ENCODE assay signal across 15 cellular contexts in genomic region chr1:80402636-80403035, GRCh38.
DNase-seq lines count a peak whose midpoint lies in the region; ATAC-seq and TF ChIP-seq lines count a peak whose summit lies in the region.
"Had no signal": no experiment of that assay in that cellular context is flagged by ENCODE, and none has a peak within 500 bp of the region (broad histone marks: within the 10 kb centered on the region; RNA-seq: fewer than 3 reads in every experiment).

No MANE protein-coding gene starts in this region.

- H3K27ac Mint-ChIP-seq in neural progenitor cell, result no peak overlapping the region
- H3K27ac Mint-ChIP-seq: CD14-positive monocyte; CD4-positive, alpha-beta T cell had no signal

- no peak overlapping the region for H3K4me3 ChIP-seq in BLaER1 treated with 17β-estradiol and CSF1 and Interleukin-3, amounts not matched to agents 10 nM and 100 nM
- no peak overlapping the region for H3K4me3 ChIP-seq in HEK293 (ENCODE audit: low read depth, low read length)
- no peak overlapping the region for H3K4me3 ChIP-seq in neural progenitor cell
- H3K4me3 ChIP-seq in spleen, result no peak overlapping the region
- H3K4me3 ChIP-seq: HAP-1 had no signal

- no peaks in the 10 kb centered on the region for H3K27me3 Mint-ChIP-seq in neural progenitor cell (ENCODE audit: insufficient read depth, low read depth)
- H3K27me3 Mint-ChIP-seq: CD4-positive, alpha-beta T cell had no signal

- peaks cover 0 to 11% (median 0%) of the 10 kb centered on the region in 11 experiments; a peak in 4 of 22 replicates for H3K9me3 ChIP-seq in BLaER1 treated with 17β-estradiol and CSF1 and Interleukin-3, amounts not matched to agents 10 nM and 100 nM (replicated peaks in 1 of 11)
- H3K9me3 ChIP-seq in HEK293 (ENCODE audit: control insufficient read depth, insufficient read depth, low read depth, low read length), result no peaks in the 10 kb centered on the region
- H3K9me3 ChIP-seq in neural progenitor cell (ENCODE audit: low read depth), result no peaks in the 10 kb centered on the region
- peaks cover 0 to 12% (median 0%) of the 10 kb centered on the region in 8 donors for H3K9me3 ChIP-seq in spleen
- H3K9me3 ChIP-seq: HAP-1 had no signal

- no peaks in the 10 kb centered on the region for H3K27me3 ChIP-seq in BLaER1 treated with 17β-estradiol and CSF1 and Interleukin-3, amounts not matched to agents 10 nM and 100 nM
- no peaks in the 10 kb centered on the region for H3K27me3 ChIP-seq in neural progenitor cell
- H3K27me3 ChIP-seq in spleen (replicated peaks in 1 of 7), result no peaks in the 10 kb centered on the region

- no peak overlapping the region for H3K4me3 Mint-ChIP-seq in neural progenitor cell
- H3K4me3 Mint-ChIP-seq: CD14-positive monocyte; CD4-positive, alpha-beta T cell; CD8-positive, alpha-beta memory T cell had no signal

- H3K9ac ChIP-seq in BLaER1 treated with 17β-estradiol and CSF1 and Interleukin-3, amounts not matched to agents 10 nM and 100 nM, result no peak overlapping the region
- H3K9ac ChIP-seq in neural progenitor cell, result no peak overlapping the region

- peaks cover 4% of the 10 kb centered on the region for H3K36me3 Mint-ChIP-seq in neural progenitor cell
- H3K36me3 Mint-ChIP-seq: CD14-positive monocyte; CD8-positive, alpha-beta memory T cell had no signal

- no peaks in the 10 kb centered on the region for H4K20me1 ChIP-seq in BLaER1 treated with 17β-estradiol and CSF1 and Interleukin-3, amounts not matched to agents 10 nM and 100 nM
- H4K20me1 ChIP-seq in neural progenitor cell (ENCODE audit: low read depth), result no peaks in the 10 kb centered on the region

- intact Hi-C loops in spleen (cut with DNase I; ENCODE audit: low total_unique reads), result no loop called here

- ATAC-seq in HG03457 (IDR thresholded peaks at IDR 0.05; ENCODE audit: unreplicated experiment), result no peak

- TF ChIP-seq POLR2A in spleen (IDR thresholded peaks at IDR 0.05), result no peak

- H3K4me1 ChIP-seq in BLaER1 treated with 17β-estradiol and CSF1 and Interleukin-3, amounts not matched to agents 10 nM and 100 nM, result peaks cover 0 to 24% (median 15%) of the 10 kb centered on the region in 10 experiments; a peak in 13 of 20 replicates
- H3K4me1 ChIP-seq in HEK293 (ENCODE audit: control insufficient read depth, insufficient read depth, low read length) (peaks cover 10% of the 10 kb centered on the region), neural progenitor cell (no peaks in the 10 kb centered on the region), spleen (no peaks in the 10 kb centered on the region)
- H3K4me1 ChIP-seq: HAP-1 had no signal

- peak overlapping the region; percentile 34 for H2AFZ ChIP-seq in neural progenitor cell (replicated peaks)

- TF ChIP-seq CTCF in HEK293 (tag by site-specific recombination; IDR thresholded peaks at IDR 0.05), result no peak
- TF ChIP-seq CTCF in neural progenitor cell (IDR thresholded peaks at IDR 0.05), result no peak
- no peak for TF ChIP-seq CTCF in spleen (IDR thresholded peaks at IDR 0.05 in 8 of 11, conservative IDR thresholded peaks at IDR 0.05 in 3 of 11)

- H3K9me3 Mint-ChIP-seq in neural progenitor cell, result peaks cover 9% of the 10 kb centered on the region

- H3K36me3 ChIP-seq in BLaER1 treated with 17β-estradiol and CSF1 and Interleukin-3, amounts not matched to agents 10 nM and 100 nM, result no peaks in the 10 kb centered on the region
- H3K36me3 ChIP-seq in HEK293 (ENCODE audit: control insufficient read depth in 2 of 2, insufficient read depth in 1 of 2, low read length in 2 of 2) (no peaks in the 10 kb centered on the region), neural progenitor cell (no peaks in the 10 kb centered on the region), spleen (no peaks in the 10 kb centered on the region)
- H3K36me3 ChIP-seq: HAP-1 had no signal

- 75 to 85% (median 81%) methylated on average over 3 of the region's 3 CpGs for WGBS in spleen, 5 donors

- DNase-seq in neural progenitor cell (ENCODE audit: low spot score) (no peak), spleen (no peak), NCI-H146 treated with DMSO at 0.1 percent for 48 hours (lab: John Stamatoyannopoulos, UW; ENCODE audit: unreplicated experiment) (no peak)
- DNase-seq: CD4-positive, alpha-beta T cell; CD8-positive, alpha-beta memory T cell; DMS 273 treated with DMSO at 0.1 percent for 48 hours; DMS53; DMS79 treated with DMSO at 0.1 percent for 48 hours; GF-D8; GOT3 had no signal

- no peaks in the 10 kb centered on the region for H3K4me1 Mint-ChIP-seq in neural progenitor cell
- H3K4me1 Mint-ChIP-seq: CD14-positive monocyte; CD8-positive, alpha-beta memory T cell had no signal

- H3K4me2 ChIP-seq in BLaER1 treated with 17β-estradiol and CSF1 and Interleukin-3, amounts not matched to agents 10 nM and 100 nM, result peak overlapping the region in 6 of 11 experiments; percentile 36 to 65 (median 54); a peak in 7 of 22 replicates
- no peak overlapping the region for H3K4me2 ChIP-seq in neural progenitor cell

- no peaks in the 10 kb centered on the region for H3K79me2 ChIP-seq in neural progenitor cell (ENCODE audit: low read depth)

- POLR2A ChIA-PET in HEK293 (lab: Yijun Ruan, JAX), result no interaction called here

- no peak overlapping the region for H3K27ac ChIP-seq in BLaER1 treated with 17β-estradiol and CSF1 and Interleukin-3, amounts not matched to agents 10 nM and 100 nM
- H3K27ac ChIP-seq in HEK293 (ENCODE audit: extremely low read depth, low read depth, low read length), result peak overlapping the region; percentile 3; the same call in 1 of the 2 replicates
- no peak overlapping the region for H3K27ac ChIP-seq in neural progenitor cell
- H3K27ac ChIP-seq in spleen, result no peak overlapping the region

- H3F3A ChIP-seq in neural progenitor cell (ENCODE audit: low read depth), result no peaks in the 10 kb centered on the region

- CTCF ChIA-PET in HEK293 (lab: Yijun Ruan, JAX), result no interaction called here

TF ChIP-seq in HEK293, 187 proteins besides CTCF, POLR2A, EP300 and RAD21 (continues in another document):
- TF ChIP-seq ZNF473 (tag by site-specific recombination; IDR thresholded peaks at IDR 0.05), result no peak
- TF ChIP-seq BCL11A (tag by site-specific recombination; IDR thresholded peaks at IDR 0.05; ENCODE audit: low read depth), result peak; percentile 87; the same call in 1 of the 2 replicates
- TF ChIP-seq, protein P1, sequence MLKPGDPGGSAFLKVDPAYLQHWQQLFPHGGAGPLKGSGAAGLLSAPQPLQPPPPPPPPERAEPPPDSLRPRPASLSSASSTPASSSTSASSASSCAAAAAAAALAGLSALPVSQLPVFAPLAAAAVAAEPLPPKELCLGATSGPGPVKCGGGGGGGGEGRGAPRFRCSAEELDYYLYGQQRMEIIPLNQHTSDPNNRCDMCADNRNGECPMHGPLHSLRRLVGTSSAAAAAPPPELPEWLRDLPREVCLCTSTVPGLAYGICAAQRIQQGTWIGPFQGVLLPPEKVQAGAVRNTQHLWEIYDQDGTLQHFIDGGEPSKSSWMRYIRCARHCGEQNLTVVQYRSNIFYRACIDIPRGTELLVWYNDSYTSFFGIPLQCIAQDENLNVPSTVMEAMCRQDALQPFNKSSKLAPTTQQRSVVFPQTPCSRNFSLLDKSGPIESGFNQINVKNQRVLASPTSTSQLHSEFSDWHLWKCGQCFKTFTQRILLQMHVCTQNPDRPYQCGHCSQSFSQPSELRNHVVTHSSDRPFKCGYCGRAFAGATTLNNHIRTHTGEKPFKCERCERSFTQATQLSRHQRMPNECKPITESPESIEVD (tag by site-specific recombination; IDR thresholded peaks at IDR 0.05), result peak; percentile 38
- TF ChIP-seq, protein P2, sequence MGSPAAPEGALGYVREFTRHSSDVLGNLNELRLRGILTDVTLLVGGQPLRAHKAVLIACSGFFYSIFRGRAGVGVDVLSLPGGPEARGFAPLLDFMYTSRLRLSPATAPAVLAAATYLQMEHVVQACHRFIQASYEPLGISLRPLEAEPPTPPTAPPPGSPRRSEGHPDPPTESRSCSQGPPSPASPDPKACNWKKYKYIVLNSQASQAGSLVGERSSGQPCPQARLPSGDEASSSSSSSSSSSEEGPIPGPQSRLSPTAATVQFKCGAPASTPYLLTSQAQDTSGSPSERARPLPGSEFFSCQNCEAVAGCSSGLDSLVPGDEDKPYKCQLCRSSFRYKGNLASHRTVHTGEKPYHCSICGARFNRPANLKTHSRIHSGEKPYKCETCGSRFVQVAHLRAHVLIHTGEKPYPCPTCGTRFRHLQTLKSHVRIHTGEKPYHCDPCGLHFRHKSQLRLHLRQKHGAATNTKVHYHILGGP (tag by site-specific recombination; IDR thresholded peaks at IDR 0.05), result no peak
- TF ChIP-seq ZNF335 (tag by site-specific recombination; conservative IDR thresholded peaks at IDR 0.05), result no peak
- TF ChIP-seq ZNF596 (tag by site-specific recombination; IDR thresholded peaks at IDR 0.05), result 0 out of 2 replicates have a peak, but pooled peaks have one; percentile 28
- TF ChIP-seq WT1 (tag by site-specific recombination; IDR thresholded peaks at IDR 0.05), result peak; percentile 94
- no peak for TF ChIP-seq ZBTB48 (tag by site-specific recombination; IDR thresholded peaks at IDR 0.05)
- TF ChIP-seq SP7 (tag by site-specific recombination; IDR thresholded peaks at IDR 0.05), result peak; percentile 90
- peak; percentile 55 for TF ChIP-seq GLIS1 (tag by site-specific recombination; IDR thresholded peaks at IDR 0.05)
- peak; percentile 31; the same call in 1 of the 2 replicates for TF ChIP-seq ZNF843 (tag by site-specific recombination; IDR thresholded peaks at IDR 0.05)
- TF ChIP-seq ZNF837 (tag by site-specific recombination; IDR thresholded peaks at IDR 0.05), result no peak
- no peak for TF ChIP-seq MEIS1 (CRISPR knock-in tag; IDR thresholded peaks at IDR 0.05; ENCODE audit: borderline replicate concordance)
- no peak for TF ChIP-seq ZNF544 (tag by site-specific recombination; IDR thresholded peaks at IDR 0.05)
- TF ChIP-seq INSM2 (tag by site-specific recombination; IDR thresholded peaks at IDR 0.05), result peak; percentile 73
- TF ChIP-seq OSR2 (tag by site-specific recombination; IDR thresholded peaks at IDR 0.05), result peak; percentile 74; the same call in 1 of the 2 replicates
